Comparison of ENCODE assay signal across 1 cellular context in the genomic region with DNA sequence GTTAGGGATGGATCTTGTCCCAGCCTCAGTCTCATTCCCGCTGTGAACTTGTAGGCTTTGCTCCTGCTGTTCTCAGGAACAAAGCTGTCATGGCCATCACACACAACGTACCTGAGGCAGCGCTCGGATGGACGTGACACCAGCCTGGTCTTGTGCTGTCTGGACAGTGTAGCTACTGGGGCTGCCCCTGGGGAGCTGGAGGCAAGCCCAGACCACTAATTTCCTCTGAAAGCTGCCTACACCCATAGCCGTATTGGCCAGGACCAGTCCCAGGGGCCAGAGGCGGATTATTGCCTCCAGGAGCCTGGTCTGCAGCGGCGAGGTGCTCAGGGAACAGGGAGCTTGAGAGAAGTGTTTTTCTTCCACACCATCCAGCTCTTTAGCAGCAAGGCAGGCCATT.
TF ChIP-seq lines count a peak whose summit lies in the region.

No MANE protein-coding gene starts in this region.

TF ChIP-seq in K562, 482 proteins besides CTCF, POLR2A, EP300 and RAD21:
- TF ChIP-seq ZNF134 (CRISPR knock-in tag; conservative IDR thresholded peaks at IDR 0.05) (no peak), POLR2G (IDR thresholded peaks at IDR 0.05; ENCODE audit: low read depth, low read length) (peak; percentile 37; the same call in 1 of the 2 replicates)
